ENCODE assay signal across 10 cellular contexts in the genomic region with DNA sequence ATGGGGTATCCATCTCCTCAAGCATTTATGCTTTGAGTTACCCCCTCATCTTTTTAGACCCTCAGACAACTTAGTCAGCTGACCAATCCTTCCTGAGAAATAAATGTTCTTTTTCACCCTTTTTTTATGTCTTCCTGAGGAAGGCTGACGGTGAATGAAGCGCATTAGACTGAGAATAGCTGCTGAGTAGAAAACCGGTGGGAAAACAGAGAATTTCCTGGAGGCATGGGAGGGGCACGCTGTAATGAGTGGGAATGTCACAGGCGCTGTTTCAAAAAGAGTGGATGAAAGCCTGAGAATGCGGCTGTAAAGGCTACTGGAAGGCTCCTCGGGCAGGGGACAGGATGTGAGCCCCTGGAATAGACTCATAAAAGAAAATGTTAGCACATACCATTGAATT. TPM values are rescaled to one million over a fixed set of nuclear protein-coding genes. Genes with fewer than 3 reads are reported as not detected.
A peak's percentile ranks its signal among the peaks of the same experiment; 100 is the strongest.
DNase-seq lines count a peak whose midpoint lies in the region; ATAC-seq, FAIRE-seq and TF ChIP-seq lines count a peak whose summit lies in the region.
"Not testable (repeated sequence)": the region's sequence is repeated elsewhere in the genome, so short reads cannot be mapped to it uniquely, and the experiment has no call there.
"Had no signal": no experiment of that assay in that cellular context is flagged by ENCODE, and none has a peak within 500 bp of the region (broad histone marks: within the 10 kb centered on the region; RNA-seq: fewer than 3 reads in every experiment).

No MANE protein-coding gene starts in this region.

- H2AFZ ChIP-seq in endothelial cell of umbilical vein (ENCODE audit: low read depth, low read length); osteoblast (ENCODE audit: low read length): not testable (repeated sequence)

- H3K27me3 Mint-ChIP-seq in CD14-positive monocyte (ENCODE audit: low read depth in 3 of 3); activated B cell treated with CpG ODN at 0.5 μM for 24 hours: not testable (repeated sequence)

- peak overlapping the region; percentile 95 to 99 (median 98) for H3K27ac Mint-ChIP-seq in CD14-positive monocyte
- peak overlapping the region; percentile 90 for H3K27ac Mint-ChIP-seq in activated B cell treated with CpG ODN at 0.5 μM for 24 hours

- peak overlapping the region; percentile 69; the same call in 1 of the 2 replicates for H3K27ac ChIP-seq in HUES6 (ENCODE audit: low read depth, low read length)
- peak overlapping the region; percentile 60 for H3K27ac ChIP-seq in endothelial cell of umbilical vein (ENCODE audit: insufficient read depth, low read depth, low read length)
- peak overlapping the region; percentile 62 to 93 (median 69) for H3K27ac ChIP-seq in right lobe of liver
- peak overlapping the region; percentile 89 for H3K27ac ChIP-seq in osteoblast (ENCODE audit: low read depth, low read length)
- peak overlapping the region; percentile 58 for H3K27ac ChIP-seq in temporal lobe (ENCODE audit: low read depth, low read length)

- CTCF ChIA-PET in activated B cell treated with CpG ODN at 0.5 μM for 24 hours (lab: Charles Lee), result interaction anchor here (2.1 to 2.9 kb wide), 2 partner anchors 11 to 38 kb away, joined by 13 to 14 read pairs; no protein-coding TSS in a partner anchor
- CTCF ChIA-PET in endothelial cell of umbilical vein (lab: Charles Lee), result interaction anchor here (1.6 to 5.1 kb wide), 3 partner anchors 11 to 106 kb away, joined by 7 to 34 read pairs (median 17); no protein-coding TSS in a partner anchor

- H3K9me1 ChIP-seq in endothelial cell of umbilical vein (replicated peaks; ENCODE audit: control insufficient read depth, extremely low read depth, insufficient read depth, low read length), result not testable (repeated sequence)

- H3K36me3 ChIP-seq in HUES6 (ENCODE audit: control insufficient read depth, insufficient read depth, low read length); adipocyte (ENCODE audit: control insufficient read depth, insufficient read depth, low read length, severe bottlenecking); endothelial cell of umbilical vein (ENCODE audit: control insufficient read depth in 2 of 2, extremely low read depth in 1 of 2, insufficient read depth in 2 of 2, low read length in 2 of 2); right lobe of liver; osteoblast (ENCODE audit: insufficient read depth, low read length): not testable (repeated sequence)

- H3K4me3 Mint-ChIP-seq in CD14-positive monocyte (peak overlapping the region; percentile 69 to 86), activated B cell treated with CpG ODN at 0.5 μM for 24 hours (peak overlapping the region; percentile 81)

- intact Hi-C loops in CD14-positive monocyte (cut with micrococcal nuclease); right lobe of liver (cut with DNase I): not testable (repeated sequence)
- intact Hi-C loops in activated B cell treated with CpG ODN at 0.5 μM for 24 hours (cut with micrococcal nuclease) (loop anchor here (1.0 to 10.0 kb wide), 4 partner anchors 23 to 1547 kb away; no protein-coding TSS in a partner anchor), endothelial cell of umbilical vein (cut with micrococcal nuclease) (loop anchor here (1.0 kb wide), 1 partner anchor 55 kb away; no protein-coding TSS in a partner anchor)

- not testable (repeated sequence) for TF ChIP-seq POLR2A in endothelial cell of umbilical vein (IDR thresholded peaks at IDR 0.05; ENCODE audit: low read depth, low read length); right lobe of liver (IDR thresholded peaks at IDR 0.05)

- H3K4me1 ChIP-seq in HUES6 (ENCODE audit: control insufficient read depth, insufficient read depth, low read length), result peaks cover 13% of the 10 kb centered on the region
- peaks cover 13% of the 10 kb centered on the region for H3K4me1 ChIP-seq in adipocyte (ENCODE audit: control insufficient read depth, insufficient read depth, low read length)
- H3K4me1 ChIP-seq in endothelial cell of umbilical vein (ENCODE audit: control insufficient read depth, extremely low read depth, insufficient read depth, low read length), result peaks cover 17% of the 10 kb centered on the region
- H3K4me1 ChIP-seq in right lobe of liver; osteoblast (ENCODE audit: insufficient read depth, low read length): not testable (repeated sequence)

- H3K4me1 Mint-ChIP-seq in CD14-positive monocyte (peaks cover 40% of the 10 kb centered on the region), activated B cell treated with CpG ODN at 0.5 μM for 24 hours (peaks cover 39% of the 10 kb centered on the region)

- ATAC-seq in activated B cell treated with CpG ODN at 0.5 μM for 24 hours (ENCODE audit: low read depth), result not testable (repeated sequence)
- ATAC-seq in right lobe of liver, result peak in 2 of 4 donors; percentile 22 to 26

- peak overlapping the region; percentile 86 for H3K9ac ChIP-seq in HUES6 (ENCODE audit: low read length)
- H3K9ac ChIP-seq in adipocyte (ENCODE audit: low read length), result peak overlapping the region; percentile 81
- H3K9ac ChIP-seq in endothelial cell of umbilical vein (replicated peaks; ENCODE audit: extremely low read depth, insufficient read depth, low read length), result peak overlapping the region; percentile 50

- not testable (repeated sequence) for H3K36me3 Mint-ChIP-seq in CD14-positive monocyte; activated B cell treated with CpG ODN at 0.5 μM for 24 hours (ENCODE audit: low read depth)

- H4K20me1 ChIP-seq in endothelial cell of umbilical vein (replicated peaks; ENCODE audit: control insufficient read depth, extremely low read depth, insufficient read depth, low read length); osteoblast (ENCODE audit: insufficient read depth, low read length): not testable (repeated sequence)

- H3K4me2 ChIP-seq in endothelial cell of umbilical vein (ENCODE audit: insufficient read depth, low read length), result peak overlapping the region; percentile 58
- peak overlapping the region; percentile 94 for H3K4me2 ChIP-seq in osteoblast (ENCODE audit: insufficient read depth, low read length)

- not testable (repeated sequence) for H3K9me3 Mint-ChIP-seq in CD14-positive monocyte, activated B cell treated with CpG ODN at 0.5 μM for 24 hours

- H3K27me3 ChIP-seq in HUES6 (ENCODE audit: control insufficient read depth, insufficient read depth, low read length); adipocyte (replicated peaks; ENCODE audit: control insufficient read depth, insufficient read depth, low read length); endothelial cell of umbilical vein (ENCODE audit: control insufficient read depth in 2 of 2, insufficient read depth in 2 of 2, low read length in 2 of 2); right lobe of liver; osteoblast (ENCODE audit: insufficient read depth, low read length): not testable (repeated sequence)

- POLR2A ChIA-PET in activated B cell treated with CpG ODN at 0.5 μM for 24 hours (lab: Charles Lee) (interaction anchor here (1.0 to 2.9 kb wide), 5 partner anchors 11 to 1034 kb away, joined by 5 to 74 read pairs (median 6); partner anchors contain the start of genes FOXJ2 and SLC2A3), endothelial cell of umbilical vein (lab: Charles Lee) (interaction anchor here (1.3 kb wide), 1 partner anchor 68 kb away, joined by 3 read pairs; no protein-coding TSS in a partner anchor)

- FAIRE-seq in endothelial cell of umbilical vein (lab: Jason Lieb, UNC), result not testable (repeated sequence)

- not testable (repeated sequence) for H3K79me2 ChIP-seq in endothelial cell of umbilical vein (ENCODE audit: control insufficient read depth, insufficient read depth, low read length); osteoblast (ENCODE audit: insufficient read depth, low read length)

- not testable (repeated sequence) for H3K9me3 ChIP-seq in HUES6 (ENCODE audit: control insufficient read depth, insufficient read depth, low read depth, low read length); adipocyte (ENCODE audit: control insufficient read depth, low read length); endothelial cell of umbilical vein (replicated peaks; ENCODE audit: control insufficient read depth, insufficient read depth, low read length); right lobe of liver; osteoblast (ENCODE audit: low read depth, low read length)

- peak overlapping the region; percentile 61; the same call in 1 of the 2 replicates for H3K4me3 ChIP-seq in HUES6 (ENCODE audit: low read depth, low read length)
- H3K4me3 ChIP-seq in adipocyte (ENCODE audit: low read length), result peak overlapping the region; percentile 80
- H3K4me3 ChIP-seq in endothelial cell of umbilical vein (replicated peaks in 1 of 3; ENCODE audit: insufficient read depth in 1 of 3, low read depth in 1 of 3, low read length in 3 of 3), result peak overlapping the region in 1 of 3 experiments; percentile 41
- H3K4me3 ChIP-seq in right lobe of liver, result not testable (repeated sequence)
- H3K4me3 ChIP-seq in osteoblast (ENCODE audit: insufficient read depth, low read length), result peak overlapping the region; percentile 10

- TSS peak; percentile 65 for BruUV-seq in endothelial cell of umbilical vein (replicated peaks; lab: Mats Ljungman, UMichigan)

- not testable (repeated sequence) for TF ChIP-seq CTCF in CD14-positive monocyte (IDR thresholded peaks at IDR 0.05); activated B cell treated with CpG ODN at 0.5 μM for 24 hours (IDR thresholded peaks at IDR 0.05); endothelial cell of umbilical vein (IDR thresholded peaks at IDR 0.05; ENCODE audit: extremely low read depth in 1 of 2, insufficient read depth in 1 of 2, low read depth in 1 of 2, low read length in 2 of 2); right lobe of liver (IDR thresholded peaks at IDR 0.05); osteoblast (IDR thresholded peaks at IDR 0.05; ENCODE audit: extremely low read depth, low read depth, low read length)

- not testable (repeated sequence) for DNase-seq in CD14-positive monocyte (ENCODE audit: low spot score); activated B cell treated with CpG ODN at 0.5 μM for 24 hours; adipocyte (ENCODE audit: low read depth); endothelial cell of umbilical vein (ENCODE audit: low read depth, low spot score); right lobe of liver; osteoblast (ENCODE audit: insufficient read length, low spot score, missing footprints)

- dilution Hi-C loops in endothelial cell of umbilical vein (cut with MboI; ENCODE audit: extremely low pct_ligation_motif_present, low sequenced_read_pairs), result not testable (repeated sequence)

- 33% methylated on average over 5 of the region's 7 CpGs for WGBS in right lobe of liver (ENCODE audit: insufficient coverage, low coverage, low lambda C conversion rate, missing lambda C conversion rate)

RNA-seq across cellular contexts. Expression of gene SLC2A3, which starts 35.8 kb away (rescaled TPM):
- 100 to 1,000 TPM; 128 to 179 TPM for polyA plus RNA-seq in CD14-positive monocyte
- total RNA-seq in activated B cell treated with CpG ODN at 0.5 μM for 24 hours, result 87.9 and 88.9 TPM in 2 replicates
- total RNA-seq in endothelial cell of umbilical vein, result 13.9 and 25.7 TPM in 2 replicates
- 12.7 and 20.8 TPM in 2 replicates for polyA plus RNA-seq in endothelial cell of umbilical vein
- polyA plus RNA-seq in endothelial cell of umbilical vein (2011; cell fraction: cytosol; rRNA removed), result 8.9 and 9.9 TPM in 2 replicates
- 20.7 and 21.8 TPM in 2 replicates for polyA plus RNA-seq in endothelial cell of umbilical vein (2011; cell fraction: nucleus; rRNA removed)
- polyA plus RNA-seq in endothelial cell of umbilical vein (2012), result 33.5 and 53.0 TPM in 2 replicates
- 32.2 and 35.4 TPM in 2 replicates for polyA minus RNA-seq in endothelial cell of umbilical vein
- polyA minus RNA-seq in endothelial cell of umbilical vein (2011; cell fraction: cytosol; rRNA and poly(A)+ RNA removed), result 22.0 TPM
- polyA minus RNA-seq in endothelial cell of umbilical vein (2011; cell fraction: nucleus; rRNA and poly(A)+ RNA removed), result 29.1 and 41.5 TPM in 2 replicates
- total RNA-seq in right lobe of liver, result 10 to 100 TPM in 2 of 6 experiments, 1 to 10 TPM in 4; 6.6 to 53.5 (median 8.4) TPM
- total RNA-seq in osteoblast, result 117 and 143 TPM in 2 replicates
- 48.4 TPM for total RNA-seq in temporal lobe
- total RNA-seq: Calu3, PC-3 had no signal
